In the genomic region with DNA sequence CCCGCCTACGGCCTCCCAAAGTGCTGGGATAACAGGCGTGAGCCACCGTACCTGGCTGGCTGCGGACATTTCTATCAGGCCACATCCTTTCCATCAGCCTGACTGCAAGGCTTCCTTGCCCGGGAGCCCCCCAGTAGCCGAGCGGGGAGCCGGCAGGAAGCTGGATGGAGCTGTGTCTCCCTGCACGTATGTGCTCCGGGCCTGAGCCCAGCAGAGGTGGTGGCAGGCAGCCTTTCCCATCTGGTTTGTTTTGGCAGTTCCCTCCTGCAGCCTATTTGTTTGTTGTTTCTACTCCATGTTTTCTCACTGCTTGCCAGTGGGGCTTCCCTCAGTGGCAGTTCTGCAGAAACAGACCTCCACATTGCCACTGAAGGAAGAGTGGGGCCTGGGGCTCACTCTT, we compare ENCODE assay signal across 25 cellular contexts. TPM values are rescaled to one million over a fixed set of nuclear protein-coding genes. Genes with fewer than 3 reads are reported as not detected.
"Had no signal": no experiment of that assay in that cellular context is flagged by ENCODE, and none has a peak within 500 bp of the region (broad histone marks: within the 10 kb centered on the region; RNA-seq: fewer than 3 reads in every experiment).

No MANE protein-coding gene starts in this region.

- ATAC-seq: activated T-cell treated with anti-CD3 and anti-CD28 coated beads, Interleukin-2, amount 50 U/mL, for 72 hours; pancreas; sciatic nerve; stimulated activated effector memory CD8-positive, alpha-beta T cell treated with anti-CD3 and anti-CD28 coated beads, Interleukin-12 subunit alpha, Interleukin-12 subunit beta, amount 100 ng/mL, for 72 hours had no signal

- H3K36me3 ChIP-seq: colonic mucosa, pancreas had no signal

- H3K9me3 ChIP-seq: colonic mucosa, pancreas, stomach, thoracic aorta, upper lobe of left lung had no signal

- H3K27me3 ChIP-seq: colonic mucosa, pancreas, upper lobe of left lung had no signal

- H3K4me3 ChIP-seq: colonic mucosa, pancreas, smooth muscle cell, stomach, thoracic aorta, upper lobe of left lung had no signal

- DNase-seq: activated CD4-positive, alpha-beta T cell treated with anti-CD3 and anti-CD28 coated beads for 1 hour; activated CD8-positive, alpha-beta memory T cell treated with anti-CD3 and anti-CD28 coated beads for 24 hours; activated CD8-positive, alpha-beta memory T cell treated with anti-CD3 and anti-CD28 coated beads, Interleukin-2, amount 50 U/mL, for 48 hours; activated effector memory CD4-positive, alpha-beta T cell treated with anti-CD3 and anti-CD28 coated beads, Interleukin-2, amount 50 U/mL, for 16 hours; activated naive CD4-positive, alpha-beta T cell treated with anti-CD3 and anti-CD28 coated beads, Interleukin-2, amount 50 U/mL, for 16 hours; activated T-cell treated with anti-CD3 and anti-CD28 coated beads, Interleukin-2, amount 50 U/mL, for 72 hours; aorta; colonic mucosa; foreskin melanocyte; glutamatergic neuron; hippocampal formation; pancreas; stimulated activated CD4-positive, alpha-beta T cell treated with anti-CD3 and anti-CD28 coated beads, Interleukin-4, amount 100 ng/mL, for 1 hour; stomach; SW 1271; T-helper 2 cell had no signal

- H3K27ac ChIP-seq: colonic mucosa, pancreas, stomach, thoracic aorta, upper lobe of left lung, VCaP had no signal

RNA-seq across cellular contexts. Expression of a gene that starts 8.9 kb away (rescaled TPM):
- total RNA-seq: aorta, colonic mucosa, epithelial cell of proximal tubule, pulmonary artery endothelial cell, sciatic nerve, smooth muscle cell, stomach, thoracic aorta had no signal
- polyA plus RNA-seq: smooth muscle cell, stomach had no signal

RNA-seq across cellular contexts. Expression of a gene that starts 22.0 kb away (rescaled TPM):
- total RNA-seq: activated T-cell treated with anti-CD3 and anti-CD28 coated beads, Interleukin-2, amount 50 U/mL, for 72 hours; aorta; colonic mucosa; epithelial cell of proximal tubule; myocyte; pulmonary artery endothelial cell; sciatic nerve; smooth muscle cell; stomach; thoracic aorta; upper lobe of left lung had no signal
- polyA plus RNA-seq: aorta, smooth muscle cell, stomach had no signal
